ENCODE assay signal across 23 cellular contexts in the genomic region with DNA sequence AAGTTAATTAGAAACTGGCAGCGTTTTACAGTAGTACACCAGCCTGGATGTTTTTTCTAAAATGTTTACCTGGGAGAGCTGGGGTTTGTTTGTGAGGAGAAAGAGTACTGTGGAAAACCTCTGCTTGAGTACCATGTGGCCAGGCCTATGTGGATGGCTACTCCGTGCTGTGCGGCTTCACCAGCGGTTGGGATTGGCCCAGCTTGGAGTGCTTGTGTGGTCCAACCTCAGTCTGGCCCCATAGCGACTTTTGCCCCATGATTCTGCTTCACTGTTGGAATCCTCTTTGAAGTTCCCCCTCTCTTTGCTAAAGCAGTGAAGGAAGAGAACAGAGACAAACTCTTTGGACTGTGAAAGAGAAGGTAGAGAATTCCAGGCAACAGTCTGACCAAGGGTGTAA. TPM values are rescaled to one million over a fixed set of nuclear protein-coding genes. Genes with fewer than 3 reads are reported as not detected.
DNase-seq lines count a peak whose midpoint lies in the region; ATAC-seq, FAIRE-seq and TF ChIP-seq lines count a peak whose summit lies in the region.
"Had no signal": no experiment of that assay in that cellular context is flagged by ENCODE, and none has a peak within 500 bp of the region (broad histone marks: within the 10 kb centered on the region; RNA-seq: fewer than 3 reads in every experiment).

No MANE protein-coding gene starts in this region.

- no peak for FAIRE-seq in A549 (lab: Jason Lieb, UNC)
- no peak for FAIRE-seq in HepG2 (lab: Jason Lieb, UNC)
- FAIRE-seq: H54, HTR-8/SVneo had no signal

- no peaks in the 10 kb centered on the region for H3K27me3 Mint-ChIP-seq in activated naive CD8-positive, alpha-beta T cell
- no peaks in the 10 kb centered on the region for H3K27me3 Mint-ChIP-seq in activated naive CD8-positive, alpha-beta T cell treated with anti-CD3 and anti-CD28 coated beads, Interleukin-2, amount 50 U/mL, for 24 hours
- H3K27me3 Mint-ChIP-seq in WTC11 (ENCODE audit: low read depth): no peaks in the 10 kb centered on the region
- H3K27me3 Mint-ChIP-seq: B cell, IgD-negative memory B cell had no signal

- BruUV-seq in HepG2 (replicated peaks; lab: Mats Ljungman, UMichigan): no TSS peak

- no peak overlapping the region for H3K4me3 Mint-ChIP-seq in activated naive CD8-positive, alpha-beta T cell
- H3K4me3 Mint-ChIP-seq in activated naive CD8-positive, alpha-beta T cell treated with anti-CD3 and anti-CD28 coated beads, Interleukin-2, amount 50 U/mL, for 24 hours: no peak overlapping the region
- H3K4me3 Mint-ChIP-seq in WTC11: no peak overlapping the region
- H3K4me3 Mint-ChIP-seq: B cell; CD8-positive, alpha-beta T cell; HFFc6; IgD-negative memory B cell had no signal

- in situ Hi-C loops in HepG2 (cut with HindIII; ENCODE audit: extremely low pct_ligation_motif_present, low pct_unique_long_range_greater_than_20kb) (no loop called here), gastrocnemius medialis (cut with MboI; ENCODE audit: low sequenced_read_pairs in 4 of 4) (no loop called here)

- intact Hi-C loops in HepG2 (cut with micrococcal nuclease; ENCODE audit: unreplicated experiment): no loop called here
- intact Hi-C loops in gastrocnemius medialis (cut with DNase I; ENCODE audit: low total_unique reads): no loop called here

- H3K9me3 Mint-ChIP-seq in activated naive CD8-positive, alpha-beta T cell (ENCODE audit: low read depth): no peaks in the 10 kb centered on the region
- H3K9me3 Mint-ChIP-seq in activated naive CD8-positive, alpha-beta T cell treated with anti-CD3 and anti-CD28 coated beads, Interleukin-2, amount 50 U/mL, for 24 hours: no peaks in the 10 kb centered on the region
- no peaks in the 10 kb centered on the region for H3K9me3 Mint-ChIP-seq in WTC11
- H3K9me3 Mint-ChIP-seq: CD8-positive, alpha-beta T cell; HFFc6; IgD-negative memory B cell had no signal

- no peaks in the 10 kb centered on the region for H3K27me3 ChIP-seq in MG63
- no peaks in the 10 kb centered on the region for H3K27me3 ChIP-seq in HepG2 (ENCODE audit: control insufficient read depth in 1 of 2, insufficient read depth in 2 of 2, low read length in 2 of 2)
- no peaks in the 10 kb centered on the region for H3K27me3 ChIP-seq in gastrocnemius medialis
- H3K27me3 ChIP-seq: BLaER1 treated with 17β-estradiol and CSF1 and Interleukin-3, amounts not matched to agents 10 nM and 100 nM had no signal

- no peak for TF ChIP-seq CTCF in A549 (IDR thresholded peaks at IDR 0.05)
- TF ChIP-seq CTCF in WTC11 (IDR thresholded peaks at IDR 0.05): no peak
- no peak for TF ChIP-seq CTCF in HepG2 (CRISPR knock-in tag; IDR thresholded peaks at IDR 0.05)
- no peak for TF ChIP-seq CTCF in gastrocnemius medialis (IDR thresholded peaks at IDR 0.05 in 4 of 5, conservative IDR thresholded peaks at IDR 0.05 in 1 of 5)

- TF ChIP-seq POLR2A in A549 (IDR thresholded peaks at IDR 0.05; ENCODE audit: low read length): 0 out of 2 replicates have a peak, but pooled peaks have one; percentile 11
- no peak for TF ChIP-seq POLR2A in HepG2 (IDR thresholded peaks at IDR 0.05; ENCODE audit: insufficient read depth in 1 of 2, low read depth in 2 of 2, low read length in 2 of 2)
- TF ChIP-seq POLR2A in gastrocnemius medialis (IDR thresholded peaks at IDR 0.05): no peak

- H3K9ac ChIP-seq in HepG2 (ENCODE audit: insufficient read depth, low read depth, low read length): no peak overlapping the region
- H3K9ac ChIP-seq: BLaER1 treated with 17β-estradiol and CSF1 and Interleukin-3, amounts not matched to agents 10 nM and 100 nM; GM23248 had no signal

- POLR2A ChIA-PET in A549 (lab: Yijun Ruan, JAX) (no interaction called here), WTC11 (lab: Charles Lee) (no interaction called here), HepG2 (lab: Yijun Ruan, JAX) (no interaction called here)

- H3K4me2 ChIP-seq in A549 (no peak overlapping the region), HepG2 (ENCODE audit: low read depth, low read length) (no peak overlapping the region)
- H3K4me2 ChIP-seq: BLaER1 treated with 17β-estradiol and CSF1 and Interleukin-3, amounts not matched to agents 10 nM and 100 nM had no signal

- peaks cover 7% of the 10 kb centered on the region; the same call in 1 of the 2 replicates for H3K36me3 ChIP-seq in MG63
- H3K36me3 ChIP-seq in HepG2 (replicated peaks in 1 of 2; ENCODE audit: control insufficient read depth in 1 of 2, insufficient read depth in 2 of 2, low read length in 2 of 2): peaks cover 23 to 60% of the 10 kb centered on the region in 2 experiments
- H3K36me3 ChIP-seq in gastrocnemius medialis: peaks cover 0 to 50% of the 10 kb centered on the region in 2 donors

- H3K27ac ChIP-seq in A549: no peak overlapping the region
- no peak overlapping the region for H3K27ac ChIP-seq in HepG2 (ENCODE audit: extremely low read length, insufficient read depth, low read length)
- no peak overlapping the region for H3K27ac ChIP-seq in gastrocnemius medialis
- H3K27ac ChIP-seq: BLaER1 treated with 17β-estradiol and CSF1 and Interleukin-3, amounts not matched to agents 10 nM and 100 nM; GM23248 had no signal

- H3K36me3 Mint-ChIP-seq in activated naive CD8-positive, alpha-beta T cell: peaks cover 14% of the 10 kb centered on the region
- H3K36me3 Mint-ChIP-seq in activated naive CD8-positive, alpha-beta T cell treated with anti-CD3 and anti-CD28 coated beads, Interleukin-2, amount 50 U/mL, for 24 hours (ENCODE audit: low read depth): peaks cover 42% of the 10 kb centered on the region
- peaks cover 48% of the 10 kb centered on the region for H3K36me3 Mint-ChIP-seq in WTC11

- H3K27ac Mint-ChIP-seq in activated naive CD8-positive, alpha-beta T cell: peak overlapping the region; percentile 29
- no peak overlapping the region for H3K27ac Mint-ChIP-seq in activated naive CD8-positive, alpha-beta T cell treated with anti-CD3 and anti-CD28 coated beads, Interleukin-2, amount 50 U/mL, for 24 hours
- peak overlapping the region; percentile 10; the same call in 1 of the 2 replicates for H3K27ac Mint-ChIP-seq in WTC11
- H3K27ac Mint-ChIP-seq: B cell; CD8-positive, alpha-beta T cell; HFFc6 had no signal

- H3K4me1 ChIP-seq in A549 (no peaks in the 10 kb centered on the region), HepG2 (ENCODE audit: insufficient read depth, low read length) (peaks cover 11% of the 10 kb centered on the region), gastrocnemius medialis (no peaks in the 10 kb centered on the region)

- H3K9me3 ChIP-seq in A549 (no peaks in the 10 kb centered on the region), MG63 (no peaks in the 10 kb centered on the region), HepG2 (ENCODE audit: low read length) (no peaks in the 10 kb centered on the region), gastrocnemius medialis (no peaks in the 10 kb centered on the region)
- H3K9me3 ChIP-seq: BLaER1 treated with 17β-estradiol and CSF1 and Interleukin-3, amounts not matched to agents 10 nM and 100 nM had no signal

- ATAC-seq in activated naive CD8-positive, alpha-beta T cell treated with anti-CD3 and anti-CD28 coated beads, Interleukin-2, amount 50 U/mL, for 24 hours: no peak
- ATAC-seq in A549 (no peak), WTC11 (no peak), HepG2 (no peak), gastrocnemius medialis (no peak)
- ATAC-seq: CD8-positive, alpha-beta T cell; GM12878; HCT116 had no signal

- 93% methylated on average over 5 of the region's 5 CpGs for WGBS in A549 (ENCODE audit: missing lambda C conversion rate)
- 99% methylated on average over 5 of the region's 5 CpGs for WGBS in HepG2 (ENCODE audit: low lambda C conversion rate)

- no peak for TF ChIP-seq RAD21 in A549 (conservative IDR thresholded peaks at IDR 0.05 in 1 of 2, IDR thresholded peaks at IDR 0.05 in 1 of 2)
- no peak for TF ChIP-seq RAD21 in HepG2 (CRISPR knock-in tag; IDR thresholded peaks at IDR 0.05)

- H3K4me1 Mint-ChIP-seq in activated naive CD8-positive, alpha-beta T cell (ENCODE audit: low read depth): peaks cover 25% of the 10 kb centered on the region
- H3K4me1 Mint-ChIP-seq in activated naive CD8-positive, alpha-beta T cell treated with anti-CD3 and anti-CD28 coated beads, Interleukin-2, amount 50 U/mL, for 24 hours: peaks cover 11% of the 10 kb centered on the region
- 0 out of 2 replicates have a peak, but pooled peaks cover 7% of the 10 kb centered on the region for H3K4me1 Mint-ChIP-seq in WTC11
- H3K4me1 Mint-ChIP-seq: B cell, IgD-negative memory B cell had no signal

- no peak overlapping the region for H3K4me3 ChIP-seq in A549
- no peak overlapping the region for H3K4me3 ChIP-seq in MG63
- no peak overlapping the region for H3K4me3 ChIP-seq in HepG2 (replicated peaks in 1 of 3; ENCODE audit: insufficient read depth in 1 of 3, low read depth in 2 of 3, low read length in 3 of 3)
- H3K4me3 ChIP-seq in gastrocnemius medialis: no peak overlapping the region
- H3K4me3 ChIP-seq: BLaER1 treated with 17β-estradiol and CSF1 and Interleukin-3, amounts not matched to agents 10 nM and 100 nM; GM12878; GM23248 had no signal

- CTCF ChIA-PET in A549 (lab: Yijun Ruan, JAX): interaction anchor here (2.2 to 3.3 kb wide), 2 partner anchors 10 to 33 kb away, joined by 10 read pairs; no protein-coding TSS in a partner anchor
- CTCF ChIA-PET in WTC11 (lab: Charles Lee): no interaction called here
- CTCF ChIA-PET in HepG2 (lab: Yijun Ruan, JAX; ENCODE audit: low intra/inter-chr PET ratio, low total read pairs): no interaction called here

- no peaks in the 10 kb centered on the region for H3K79me2 ChIP-seq in HepG2 (ENCODE audit: insufficient read depth, low read length)

- no peak for DNase-seq in activated naive CD8-positive, alpha-beta T cell treated with anti-CD3 and anti-CD28 coated beads, Interleukin-2, amount 50 U/mL, for 24 hours
- DNase-seq in A549 (ENCODE audit: low read depth in 1 of 2, low spot score in 1 of 2): no peak
- DNase-seq in WTC11 (ENCODE audit: low spot score): no peak
- DNase-seq in ecto neural progenitor cell (ENCODE audit: low spot score): peak; percentile 54
- no peak for DNase-seq in MG63
- no peak for DNase-seq in HepG2 (ENCODE audit: low spot score)
- no peak for DNase-seq in gastrocnemius medialis
- DNase-seq: 8988T; CD8-positive, alpha-beta T cell; DMS 273 treated with DMSO at 0.1 percent for 48 hours; DMS53; DND-41; EL; GM23248; HFFc6 had no signal

- H2AFZ ChIP-seq in HepG2 (ENCODE audit: low read length): no peak overlapping the region
- H2AFZ ChIP-seq: GM23248 had no signal

- TF ChIP-seq EP300 in A549 (IDR thresholded peaks at IDR 0.05) (no peak), HepG2 (IDR thresholded peaks at IDR 0.05; ENCODE audit: low read depth in 2 of 2, low read length in 2 of 2) (no peak), HepG2 (CRISPR knock-in tag; IDR thresholded peaks at IDR 0.05; ENCODE audit: borderline replicate concordance) (no peak)

- H4K20me1 ChIP-seq in HepG2 (ENCODE audit: insufficient read depth, low read length): no peaks in the 10 kb centered on the region

RNA-seq across cellular contexts. Expression of gene CD8A, which starts 15.9 kb away (rescaled TPM):
- 0.29 and 0.40 TPM in 2 replicates for polyA plus RNA-seq in A549 (2011; rRNA removed)
- polyA plus RNA-seq in A549 (2012; cell fraction: cytosol; rRNA removed): 0.06 and 0.07 TPM in 2 replicates
- polyA plus RNA-seq in A549 (2012; cell fraction: nucleus; rRNA removed): 0.07 and 0.12 TPM in 2 replicates
- polyA plus RNA-seq in A549 (2017; fragmentation: RNase III; extraction: RNeasy Plus Mini Kit Qiagen cat#74134 plus additional on column Dnase treatment): 0.10 to 0.25 TPM (median 0.22 TPM) in 3 replicates
- polyA minus RNA-seq in A549 (2011; rRNA and poly(A)+ RNA removed): 0.08 and 0.24 TPM in 2 replicates
- 0.27 to 0.44 TPM (median 0.30 TPM) in 3 replicates for total RNA-seq in WTC11 (2021)
- total RNA-seq in MG63 (2014; rRNA removed; shearing (Covaris generic); ENCODE audit: low replicate concordance): not detected in 2 replicates
- not detected in 2 replicates for total RNA-seq in HepG2 (2016; rRNA removed; fragmentation: Illumina TruSeq; extraction: Trizol)
- not detected in 2 replicates for total RNA-seq in HepG2 (2016; cell fraction: cytosol; rRNA removed; fragmentation: Illumina TruSeq; extraction: Trizol; ENCODE audit: low read depth)
- 0.10 TPM in 1 of 2 replicates, not detected in the other for total RNA-seq in HepG2 (2016; cell fraction: insoluble cytoplasmic fraction; rRNA removed; fragmentation: Illumina TruSeq; extraction: Trizol)
- total RNA-seq in HepG2 (2016; cell fraction: membrane; rRNA removed; fragmentation: Illumina TruSeq; extraction: Trizol): 0.06 TPM in 1 of 2 replicates, not detected in the other
- not detected in 2 replicates for total RNA-seq in HepG2 (2016; cell fraction: nucleus; rRNA removed; fragmentation: Illumina TruSeq; extraction: Trizol)
- polyA plus RNA-seq in HepG2 (2011; rRNA removed): 0.09 TPM in 2 replicates
- 0.05 and 0.09 TPM in 2 replicates for polyA plus RNA-seq in HepG2 (2011; cell fraction: cytosol; rRNA removed)
- polyA plus RNA-seq in HepG2 (2011; cell fraction: nucleus; rRNA removed): 0.09 and 0.13 TPM in 2 replicates
- polyA plus RNA-seq in HepG2 (2012): 0.04 and 0.23 TPM in 2 replicates
- polyA plus RNA-seq in HepG2 (2016; cell fraction: cytosol; fragmentation: Illumina TruSeq; extraction: Trizol; ENCODE audit: low read depth): not detected in 2 replicates
- 0.10 TPM in 1 of 2 replicates, not detected in the other for polyA plus RNA-seq in HepG2 (2016; cell fraction: insoluble cytoplasmic fraction; fragmentation: Illumina TruSeq; extraction: Trizol; ENCODE audit: low read depth)
- polyA plus RNA-seq in HepG2 (2016; cell fraction: membrane; fragmentation: Illumina TruSeq; extraction: Trizol; ENCODE audit: low read depth): not detected in 2 replicates
- not detected in 2 replicates for polyA plus RNA-seq in HepG2 (2016; cell fraction: nucleus; fragmentation: Illumina TruSeq; extraction: Trizol; ENCODE audit: insufficient read depth, low read depth)
- polyA minus RNA-seq in HepG2 (2011; rRNA and poly(A)+ RNA removed; ENCODE audit: low replicate concordance): not detected in 2 replicates
- not detected in 2 replicates for polyA minus RNA-seq in HepG2 (2011; cell fraction: cytosol; rRNA and poly(A)+ RNA removed)
- polyA minus RNA-seq in HepG2 (2011; cell fraction: nucleus; rRNA and poly(A)+ RNA removed): not detected in 2 replicates
- total RNA-seq in gastrocnemius medialis: under 1 TPM in 3 of 4 donors, not detected in 1; 0.16 to 0.32 (median 0.31) TPM
- total RNA-seq: HFFc6 had no signal
- polyA plus RNA-seq: GM23248 had no signal

RNA-seq across cellular contexts. Expression of gene RMND5A, which starts 54.8 kb away (rescaled TPM):
- polyA plus RNA-seq in A549 (2011; rRNA removed) (28.0 and 32.6 TPM in 2 replicates), A549 (2017; fragmentation: RNase III; extraction: RNeasy Plus Mini Kit Qiagen cat#74134 plus additional on column Dnase treatment) (9.9 to 10.5 TPM (median 10.3 TPM) in 3 replicates), HepG2 (2011; rRNA removed) (27.3 and 31.0 TPM in 2 replicates)
- 7.2 and 8.4 TPM in 2 replicates for polyA plus RNA-seq in A549 (2012; cell fraction: cytosol; rRNA removed)
- 3.4 and 7.1 TPM in 2 replicates for polyA plus RNA-seq in A549 (2012; cell fraction: nucleus; rRNA removed)
- polyA minus RNA-seq in A549 (2011; rRNA and poly(A)+ RNA removed): 44.0 and 50.7 TPM in 2 replicates
- total RNA-seq in WTC11 (2021) (54.4 to 55.4 TPM (median 54.5 TPM) in 3 replicates), HepG2 (2016; rRNA removed; fragmentation: Illumina TruSeq; extraction: Trizol) (66.4 and 108 TPM in 2 replicates), gastrocnemius medialis (100 to 1,000 TPM in 3 of 4 donors, 10 to 100 TPM in 1; 88.9 to 113 (median 102) TPM)
- 27.3 and 46.6 TPM in 2 replicates for total RNA-seq in MG63 (2014; rRNA removed; shearing (Covaris generic); ENCODE audit: low replicate concordance)
- total RNA-seq in HepG2 (2016; cell fraction: cytosol; rRNA removed; fragmentation: Illumina TruSeq; extraction: Trizol; ENCODE audit: low read depth): 6.8 and 8.0 TPM in 2 replicates
- 66.9 and 102 TPM in 2 replicates for total RNA-seq in HepG2 (2016; cell fraction: insoluble cytoplasmic fraction; rRNA removed; fragmentation: Illumina TruSeq; extraction: Trizol)
- 26.4 and 27.1 TPM in 2 replicates for total RNA-seq in HepG2 (2016; cell fraction: membrane; rRNA removed; fragmentation: Illumina TruSeq; extraction: Trizol)
- 37.8 and 39.3 TPM in 2 replicates for total RNA-seq in HepG2 (2016; cell fraction: nucleus; rRNA removed; fragmentation: Illumina TruSeq; extraction: Trizol)
- 23.0 and 32.3 TPM in 2 replicates for polyA plus RNA-seq in HepG2 (2011; cell fraction: cytosol; rRNA removed)
- polyA plus RNA-seq in HepG2 (2011; cell fraction: nucleus; rRNA removed): 13.2 and 16.8 TPM in 2 replicates
- polyA plus RNA-seq in HepG2 (2012): 32.6 and 37.2 TPM in 2 replicates
- polyA plus RNA-seq in HepG2 (2016; cell fraction: cytosol; fragmentation: Illumina TruSeq; extraction: Trizol; ENCODE audit: low read depth): 2.5 and 3.5 TPM in 2 replicates
- 62.4 and 63.9 TPM in 2 replicates for polyA plus RNA-seq in HepG2 (2016; cell fraction: insoluble cytoplasmic fraction; fragmentation: Illumina TruSeq; extraction: Trizol; ENCODE audit: low read depth)
- 11.9 and 14.5 TPM in 2 replicates for polyA plus RNA-seq in HepG2 (2016; cell fraction: membrane; fragmentation: Illumina TruSeq; extraction: Trizol; ENCODE audit: low read depth)
- polyA plus RNA-seq in HepG2 (2016; cell fraction: nucleus; fragmentation: Illumina TruSeq; extraction: Trizol; ENCODE audit: insufficient read depth, low read depth): 27.7 and 40.2 TPM in 2 replicates
- polyA minus RNA-seq in HepG2 (2011; rRNA and poly(A)+ RNA removed; ENCODE audit: low replicate concordance): 70.4 and 98.0 TPM in 2 replicates
- 69.4 and 79.3 TPM in 2 replicates for polyA minus RNA-seq in HepG2 (2011; cell fraction: cytosol; rRNA and poly(A)+ RNA removed)
- 46.7 and 61.4 TPM in 2 replicates for polyA minus RNA-seq in HepG2 (2011; cell fraction: nucleus; rRNA and poly(A)+ RNA removed)
